In the genomic region with DNA sequence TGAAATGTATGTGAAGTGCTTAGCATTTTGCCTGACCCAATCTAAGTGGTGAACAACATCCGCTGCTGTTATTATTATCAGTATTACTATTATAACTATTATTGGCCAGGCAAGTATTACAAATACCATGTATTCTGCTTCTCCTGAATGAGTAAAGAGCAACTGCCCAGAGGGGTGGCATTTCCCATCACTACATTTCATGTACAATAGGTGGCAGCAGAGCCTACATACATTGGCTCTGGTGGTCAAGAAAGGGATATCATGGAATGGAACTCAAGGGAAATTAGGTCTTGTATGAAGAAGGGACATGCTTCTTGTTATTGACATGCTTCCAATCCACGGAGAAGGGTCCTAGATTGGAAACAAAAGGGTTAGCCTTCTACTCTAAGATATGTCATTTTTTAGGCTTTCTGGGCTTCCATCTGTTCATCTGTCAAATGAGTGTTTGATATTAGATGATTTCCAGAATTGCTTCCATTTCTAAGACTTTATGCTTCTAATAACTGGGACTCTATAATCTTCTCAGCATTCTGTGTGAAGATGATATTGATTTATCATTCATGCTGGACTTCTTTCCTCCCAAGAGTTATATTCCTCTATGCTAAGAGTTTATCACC, we compare ENCODE assay signal across 8 cellular contexts.
DNase-seq lines count a peak whose midpoint lies in the region; ATAC-seq and TF ChIP-seq lines count a peak whose summit lies in the region.

No MANE protein-coding gene starts in this region.

- H3K27me3 ChIP-seq in SU-DHL-6 (ENCODE audit: low read length) (no peaks in the 10 kb centered on the region), foreskin keratinocyte (no peaks in the 10 kb centered on the region)

- no peaks in the 10 kb centered on the region for H3K9me3 ChIP-seq in SU-DHL-6 (ENCODE audit: insufficient read depth, low read length)

- H3K4me3 Mint-ChIP-seq in progenitor cell of endocrine pancreas (ENCODE audit: low read depth), result no peak overlapping the region

- TF ChIP-seq CTCF in SU-DHL-6 (IDR thresholded peaks at IDR 0.05; ENCODE audit: insufficient read depth, low read length, poor library complexity, severe bottlenecking), result peak; percentile 75
- TF ChIP-seq CTCF in foreskin keratinocyte (conservative IDR thresholded peaks at IDR 0.05), result peak; percentile 87
- peak; percentile 88 for TF ChIP-seq CTCF in progenitor cell of endocrine pancreas (IDR thresholded peaks at IDR 0.05; ENCODE audit: unreplicated experiment)

- no peaks in the 10 kb centered on the region for H3K36me3 ChIP-seq in SU-DHL-6 (ENCODE audit: low read length)

- H3K9me2 ChIP-seq in SU-DHL-6 (replicated peaks; ENCODE audit: insufficient read depth, low read length), result no peaks in the 10 kb centered on the region

- no peaks in the 10 kb centered on the region for H3K9me3 Mint-ChIP-seq in progenitor cell of endocrine pancreas (ENCODE audit: low read depth)

- H3F3A ChIP-seq in SU-DHL-6 (ENCODE audit: insufficient read depth), result no peaks in the 10 kb centered on the region

- no peaks in the 10 kb centered on the region for H3K4me1 ChIP-seq in foreskin keratinocyte

- no peaks in the 10 kb centered on the region for H3K36me3 Mint-ChIP-seq in progenitor cell of endocrine pancreas (ENCODE audit: insufficient read depth)

- H4K20me1 ChIP-seq in SU-DHL-6 (ENCODE audit: low read depth, low read length), result no peaks in the 10 kb centered on the region

- H3K4me1 Mint-ChIP-seq in progenitor cell of endocrine pancreas (ENCODE audit: low read depth), result peaks cover 9% of the 10 kb centered on the region

- no peaks in the 10 kb centered on the region for H3K27me3 Mint-ChIP-seq in progenitor cell of endocrine pancreas

- no peak overlapping the region for H3K27ac Mint-ChIP-seq in progenitor cell of endocrine pancreas

- H3K4me2 ChIP-seq in SU-DHL-6 (ENCODE audit: low read depth, low read length, poor library complexity, severe bottlenecking), result no peak overlapping the region

- no peak overlapping the region for H3K4me3 ChIP-seq in SU-DHL-6 (ENCODE audit: insufficient read depth, low read length, poor library complexity, severe bottlenecking)

- DNase-seq in DMS 273 (lab: John Stamatoyannopoulos, UW; ENCODE audit: unreplicated experiment) (peak; percentile 63), NCI-H1105 (lab: John Stamatoyannopoulos, UW) (peak; percentile 53), foreskin keratinocyte (peak; percentile 18 to 55), progenitor cell of endocrine pancreas (ENCODE audit: low spot score, unreplicated experiment) (no peak)

- H3K27ac ChIP-seq in SU-DHL-6 (ENCODE audit: low read depth, low read length), result no peak overlapping the region
- no peak overlapping the region for H3K27ac ChIP-seq in foreskin keratinocyte

- no peak overlapping the region for H3K9ac ChIP-seq in SU-DHL-6 (ENCODE audit: low read length)

- ATAC-seq in GM21367 (IDR thresholded peaks at IDR 0.05; ENCODE audit: unreplicated experiment) (peak; percentile 55), foreskin keratinocyte (peak; percentile 83), HG03460 (IDR thresholded peaks at IDR 0.05; ENCODE audit: unreplicated experiment) (no peak), GM19452 (IDR thresholded peaks at IDR 0.05; ENCODE audit: unreplicated experiment) (no peak)

- H2AFZ ChIP-seq in SU-DHL-6 (ENCODE audit: low read depth, low read length, severe bottlenecking), result no peak overlapping the region

- no peaks in the 10 kb centered on the region for H3K79me2 ChIP-seq in SU-DHL-6 (ENCODE audit: insufficient read depth, low read length)

Comparison
In these comparisons a context has a peak if more than half of its experiments do, and no peak if none do; other contexts are left out.
1. ATAC-seq: peak in GM21367 (single experiment) and foreskin keratinocyte (single experiment); none in HG03460 (single experiment) and GM19452 (single experiment).
2. Peak in every context shown above with its lines, with median percentiles within 50 percentile points of each other: CTCF ChIP-seq.